1 cellular context compared by ENCODE assay signal in genomic region chr1:244451951-244452795, GRCh38.
A peak's percentile ranks its signal among the peaks of the same experiment; 100 is the strongest.
TF ChIP-seq lines count a peak whose summit lies in the region.

No MANE protein-coding gene starts in this region.

TF ChIP-seq in HepG2, 621 proteins besides CTCF, POLR2A, EP300 and RAD21 (continued from another document and continues in another):
- TF ChIP-seq DRAP1 (CRISPR knock-in tag; IDR thresholded peaks at IDR 0.05): 0 out of 2 replicates have a peak, but pooled peaks have one; percentile 21
- TF ChIP-seq ZNF687 (CRISPR knock-in tag; IDR thresholded peaks at IDR 0.05): peak; percentile 53
- TF ChIP-seq ZNF451 (CRISPR knock-in tag; IDR thresholded peaks at IDR 0.05): no peak
- no peak for TF ChIP-seq SP1 (IDR thresholded peaks at IDR 0.05)
- peak; percentile 75 for TF ChIP-seq SP1 (CRISPR knock-in tag; IDR thresholded peaks at IDR 0.05)
- no peak for TF ChIP-seq BRCA1 (CRISPR knock-in tag; IDR thresholded peaks at IDR 0.05)
- TF ChIP-seq POLR2G (IDR thresholded peaks at IDR 0.05; ENCODE audit: low read depth, low read length): 0 out of 2 replicates have a peak, but pooled peaks have one; percentile 10
- TF ChIP-seq ZFP91 (CRISPR knock-in tag; IDR thresholded peaks at IDR 0.05; ENCODE audit: borderline replicate concordance): peak; percentile 67; the same call in 1 of the 2 replicates
- TF ChIP-seq DMTF1 (CRISPR knock-in tag; IDR thresholded peaks at IDR 0.05): no peak
- peak; percentile 26; the same call in 1 of the 2 replicates for TF ChIP-seq FOXK1 (CRISPR knock-in tag; IDR thresholded peaks at IDR 0.05; ENCODE audit: borderline replicate concordance, low read depth)
- peak; percentile 68 for TF ChIP-seq POLR2AphosphoS5 (IDR thresholded peaks at IDR 0.05; ENCODE audit: low read depth, low read length)
- TF ChIP-seq TARDBP (CRISPR knock-in tag; IDR thresholded peaks at IDR 0.05): peak; percentile 64; the same call in 1 of the 2 replicates
- no peak for TF ChIP-seq RXRB (CRISPR knock-in tag; IDR thresholded peaks at IDR 0.05; ENCODE audit: borderline replicate concordance)
- 0 out of 2 replicates have a peak, but pooled peaks have one; percentile 34 for TF ChIP-seq TP53 (CRISPR knock-in tag; conservative IDR thresholded peaks at IDR 0.05)
- no peak for TF ChIP-seq ZNF33B (CRISPR knock-in tag; IDR thresholded peaks at IDR 0.05)
- peak; percentile 46 for TF ChIP-seq TFE3 (CRISPR knock-in tag; IDR thresholded peaks at IDR 0.05)
- peak; percentile 22; the same call in 1 of the 2 replicates for TF ChIP-seq KMT2B (CRISPR knock-in tag; IDR thresholded peaks at IDR 0.05)
- TF ChIP-seq NR2F1 (CRISPR knock-in tag; IDR thresholded peaks at IDR 0.05): no peak
- TF ChIP-seq HMGXB4 (CRISPR knock-in tag; IDR thresholded peaks at IDR 0.05; ENCODE audit: borderline replicate concordance in 1 of 2, low read depth in 1 of 2): peak; percentile 1 to 60; a peak in 2 of 4 replicates
- peak; percentile 75; the same call in 1 of the 2 replicates for TF ChIP-seq HOMEZ (CRISPR knock-in tag; IDR thresholded peaks at IDR 0.05; ENCODE audit: low read depth)
- TF ChIP-seq ZNF574 (CRISPR knock-in tag; IDR thresholded peaks at IDR 0.05): peak; percentile 83
- TF ChIP-seq CBX5 (CRISPR knock-in tag; IDR thresholded peaks at IDR 0.05; ENCODE audit: borderline replicate concordance): 0 out of 2 replicates have a peak, but pooled peaks have one; percentile 40
- peak; percentile 42; the same call in 1 of the 2 replicates for TF ChIP-seq ZNF792 (CRISPR knock-in tag; IDR thresholded peaks at IDR 0.05)
- 0 out of 2 replicates have a peak, but pooled peaks have one; percentile 37 for TF ChIP-seq ARID3A (IDR thresholded peaks at IDR 0.05; ENCODE audit: low read depth, low read length)
- TF ChIP-seq SALL1 (CRISPR knock-in tag; IDR thresholded peaks at IDR 0.05): 0 out of 2 replicates have a peak, but pooled peaks have one; percentile 30
- peak; percentile 87 for TF ChIP-seq SUZ12 (IDR thresholded peaks at IDR 0.05; ENCODE audit: low read depth, low read length)
- TF ChIP-seq HOXA5 (CRISPR knock-in tag; IDR thresholded peaks at IDR 0.05): no peak
- peak; percentile 2; the same call in 1 of the 2 replicates for TF ChIP-seq ZNF607 (CRISPR knock-in tag; IDR thresholded peaks at IDR 0.05; ENCODE audit: borderline replicate concordance)
- peak; percentile 86 for TF ChIP-seq CREM (IDR thresholded peaks at IDR 0.05)
- no peak for TF ChIP-seq CREM (CRISPR knock-in tag; IDR thresholded peaks at IDR 0.05)
- no peak for TF ChIP-seq USF2 (IDR thresholded peaks at IDR 0.05; ENCODE audit: low read depth, low read length)
- no peak for TF ChIP-seq USF2 (CRISPR knock-in tag; IDR thresholded peaks at IDR 0.05; ENCODE audit: borderline replicate concordance)
- TF ChIP-seq SATB2 (CRISPR knock-in tag; IDR thresholded peaks at IDR 0.05): no peak
- TF ChIP-seq FOXA3 (CRISPR knock-in tag; IDR thresholded peaks at IDR 0.05): peak; percentile 42
- peak; percentile 87 for TF ChIP-seq GABPB1 (CRISPR knock-in tag; IDR thresholded peaks at IDR 0.05)
